Comparison of ENCODE assay signal across 13 cellular contexts in genomic region chr2:46655551-46656436, GRCh38. TPM values are rescaled to one million over a fixed set of nuclear protein-coding genes. Genes with fewer than 3 reads are reported as not detected.
DNase-seq lines count a peak whose midpoint lies in the region; ATAC-seq and TF ChIP-seq lines count a peak whose summit lies in the region.
"Had no signal": no experiment of that assay in that cellular context is flagged by ENCODE, and none has a peak within 500 bp of the region (broad histone marks: within the 10 kb centered on the region; RNA-seq: fewer than 3 reads in every experiment).

No MANE protein-coding gene starts in this region.

- no peaks in the 10 kb centered on the region for H3K9me3 Mint-ChIP-seq in activated naive CD4-positive, alpha-beta T cell treated with anti-CD3 and anti-CD28 coated beads, Interleukin-2, amount 50 U/mL, for 24 hours
- H3K9me3 Mint-ChIP-seq: activated naive CD4-positive, alpha-beta T cell treated with anti-CD3 and anti-CD28 coated beads, Interleukin-2, amount 50 U/mL, for 72 hours had no signal

- peak overlapping the region; percentile 43 for H3K27ac Mint-ChIP-seq in activated naive CD4-positive, alpha-beta T cell treated with anti-CD3 and anti-CD28 coated beads, Interleukin-2, amount 50 U/mL, for 24 hours
- H3K27ac Mint-ChIP-seq: activated CD8-positive, alpha-beta memory T cell treated with anti-CD3 and anti-CD28 coated beads, Interleukin-2, amount 10 ng/mL, durations not matched to agents 7 days and 5 days; activated naive CD4-positive, alpha-beta T cell treated with anti-CD3 and anti-CD28 coated beads, Interleukin-2, amount 50 U/mL, for 72 hours had no signal

- H3K27ac ChIP-seq in lower lobe of right lung (peak overlapping the region; percentile 62), uterus (peak overlapping the region; percentile 30 to 40)
- H3K27ac ChIP-seq: RWPE1 had no signal

- intact Hi-C loops in lower lobe of right lung (cut with DNase I) (no loop called here), uterus (cut with DNase I; ENCODE audit: low total_unique reads) (no loop called here), posterior cingulate gyrus (cut with DNase I) (no loop called here)

- DNase-seq in activated naive CD4-positive, alpha-beta T cell treated with anti-CD3 and anti-CD28 coated beads, Interleukin-2, amount 50 U/mL, for 16 hours: no peak
- DNase-seq in lower lobe of right lung: no peak
- peak; percentile 44 to 51 for DNase-seq in uterus
- no peak for DNase-seq in posterior cingulate gyrus
- DNase-seq: activated CD8-positive, alpha-beta memory T cell treated with anti-CD3 and anti-CD28 coated beads, Interleukin-2, amount 10 ng/mL, durations not matched to agents 7 days and 5 days; NCI-H446 treated with DMSO at 0.1 percent for 48 hours; retina had no signal

- no peaks in the 10 kb centered on the region for H3K27me3 Mint-ChIP-seq in activated naive CD4-positive, alpha-beta T cell treated with anti-CD3 and anti-CD28 coated beads, Interleukin-2, amount 50 U/mL, for 24 hours

- H3K4me1 ChIP-seq in lower lobe of right lung: peaks cover 17% of the 10 kb centered on the region
- H3K4me1 ChIP-seq in uterus: peaks cover 0 to 10% of the 10 kb centered on the region in 2 donors

- H3K36me3 ChIP-seq in lower lobe of right lung: no peaks in the 10 kb centered on the region
- H3K36me3 ChIP-seq in uterus: no peaks in the 10 kb centered on the region

- no peak for TF ChIP-seq CTCF in lower lobe of right lung (IDR thresholded peaks at IDR 0.05)
- no peak for TF ChIP-seq CTCF in uterus (IDR thresholded peaks at IDR 0.05)

- no peaks in the 10 kb centered on the region for H3K27me3 ChIP-seq in lower lobe of right lung (ENCODE audit: low read depth)
- no peaks in the 10 kb centered on the region for H3K27me3 ChIP-seq in uterus

- H3K4me3 Mint-ChIP-seq in activated naive CD4-positive, alpha-beta T cell treated with anti-CD3 and anti-CD28 coated beads, Interleukin-2, amount 50 U/mL, for 24 hours: no peak overlapping the region
- H3K4me3 Mint-ChIP-seq: activated CD8-positive, alpha-beta memory T cell treated with anti-CD3 and anti-CD28 coated beads, Interleukin-2, amount 10 ng/mL, durations not matched to agents 7 days and 5 days had no signal

- ATAC-seq in esophagus mucosa (peak; percentile 35), lower lobe of right lung (peak; percentile 7 to 53), GM19351 (IDR thresholded peaks at IDR 0.05; ENCODE audit: unreplicated experiment) (no peak), HG03095 (IDR thresholded peaks at IDR 0.05; ENCODE audit: unreplicated experiment) (no peak)
- ATAC-seq: activated CD8-positive, alpha-beta memory T cell treated with anti-CD3 and anti-CD28 coated beads, Interleukin-2, amount 10 ng/mL, durations not matched to agents 7 days and 5 days; activated naive CD4-positive, alpha-beta T cell treated with anti-CD3 and anti-CD28 coated beads, Interleukin-2, amount 50 U/mL, for 72 hours had no signal

- no peak overlapping the region for H3K4me3 ChIP-seq in lower lobe of right lung
- no peak overlapping the region for H3K4me3 ChIP-seq in uterus

- no peaks in the 10 kb centered on the region for H3K36me3 Mint-ChIP-seq in activated naive CD4-positive, alpha-beta T cell treated with anti-CD3 and anti-CD28 coated beads, Interleukin-2, amount 50 U/mL, for 24 hours
- H3K36me3 Mint-ChIP-seq: activated CD8-positive, alpha-beta memory T cell treated with anti-CD3 and anti-CD28 coated beads, Interleukin-2, amount 10 ng/mL, durations not matched to agents 7 days and 5 days; activated naive CD4-positive, alpha-beta T cell treated with anti-CD3 and anti-CD28 coated beads, Interleukin-2, amount 50 U/mL, for 72 hours had no signal

- TF ChIP-seq POLR2A in uterus (IDR thresholded peaks at IDR 0.05): no peak

- no peaks in the 10 kb centered on the region for H3K4me1 Mint-ChIP-seq in activated naive CD4-positive, alpha-beta T cell treated with anti-CD3 and anti-CD28 coated beads, Interleukin-2, amount 50 U/mL, for 24 hours
- H3K4me1 Mint-ChIP-seq: activated CD8-positive, alpha-beta memory T cell treated with anti-CD3 and anti-CD28 coated beads, Interleukin-2, amount 10 ng/mL, durations not matched to agents 7 days and 5 days had no signal

- H3K9me3 ChIP-seq in lower lobe of right lung: no peaks in the 10 kb centered on the region
- H3K9me3 ChIP-seq in uterus: no peaks in the 10 kb centered on the region

RNA-seq across cellular contexts. Expression of gene CRIPT, which starts 38.8 kb away (rescaled TPM):
- total RNA-seq in esophagus mucosa: 7.7 TPM
- 15.6 TPM for total RNA-seq in lower lobe of right lung
- 10 to 100 TPM in 3 of 4 donors, 1 to 10 TPM in 1; 6.9 to 26.9 (median 18.4) TPM for total RNA-seq in uterus

RNA-seq across cellular contexts. Expression of gene PIGF, which starts 39.0 kb away (rescaled TPM):
- total RNA-seq in esophagus mucosa (15.7 TPM), lower lobe of right lung (17.9 TPM), uterus (10 to 100 TPM in 3 of 4 donors, 1 to 10 TPM in 1; 3.3 to 38.0 (median 16.2) TPM)

RNA-seq across cellular contexts. Expression of gene SOCS5, which starts 43.3 kb away (rescaled TPM):
- total RNA-seq in esophagus mucosa (5.4 TPM), lower lobe of right lung (21.4 TPM), uterus (100 to 1,000 TPM in 1 of 4 donors, 10 to 100 TPM in 3; 17.2 to 101 (median 52.6) TPM)

Comparison
In these comparisons a context has a peak if more than half of its experiments do, and no peak if none do; other contexts are left out.
1. DNase-seq: peak in uterus (2 of 2); none in activated naive CD4-positive, alpha-beta T cell treated with anti-CD3 and anti-CD28 coated beads, Interleukin-2, amount 50 U/mL, for 16 hours (single experiment), lower lobe of right lung (single experiment) and posterior cingulate gyrus (0 of 10).
2. ATAC-seq: peak in esophagus mucosa (single experiment) and lower lobe of right lung (2 of 2); none in GM19351 (single experiment) and HG03095 (single experiment).